In genomic region chr20:1909097-1909496, GRCh38 we compare ENCODE assay signal across 22 cellular contexts. TPM values are rescaled to one million over a fixed set of nuclear protein-coding genes. Genes with fewer than 3 reads are reported as not detected.
DNase-seq lines count a peak whose midpoint lies in the region; TF ChIP-seq lines count a peak whose summit lies in the region.
"Had no signal": no experiment of that assay in that cellular context is flagged by ENCODE, and none has a peak within 500 bp of the region (broad histone marks: within the 10 kb centered on the region; RNA-seq: fewer than 3 reads in every experiment).

No MANE protein-coding gene starts in this region.

- intact Hi-C loops in prostate gland (cut with DNase I), result no loop called here

- H3K27ac ChIP-seq in cingulate gyrus (ENCODE audit: low read depth, low read length) (peak overlapping the region; percentile 92), neutrophil (peak overlapping the region; percentile 47), prostate gland (no peak overlapping the region)
- H3K27ac ChIP-seq: BLaER1 had no signal

- TF ChIP-seq POLR2A in prostate gland (IDR thresholded peaks at IDR 0.05), result no peak

- peaks cover 30% of the 10 kb centered on the region in 2 experiments for H3K4me1 ChIP-seq in neutrophil (ENCODE audit: control insufficient read depth in 1 of 2, insufficient read depth in 1 of 2, low read depth in 1 of 2, low read length in 1 of 2)
- no peaks in the 10 kb centered on the region for H3K4me1 ChIP-seq in prostate gland (replicated peaks)
- H3K4me1 ChIP-seq: BLaER1 had no signal

- H3K27ac Mint-ChIP-seq in immature natural killer cell, result no peak overlapping the region
- H3K27ac Mint-ChIP-seq: CD4-positive, CD25-positive, alpha-beta regulatory T cell; IgD-negative memory B cell had no signal

- no peaks in the 10 kb centered on the region for H3K4me1 Mint-ChIP-seq in immature natural killer cell
- H3K4me1 Mint-ChIP-seq: CD4-positive, CD25-positive, alpha-beta regulatory T cell had no signal

- H3K27me3 Mint-ChIP-seq in immature natural killer cell (ENCODE audit: low read depth in 3 of 3), result peaks cover 1 to 4% (median 3%) of the 10 kb centered on the region in 3 donors
- H3K27me3 Mint-ChIP-seq: IgD-negative memory B cell had no signal

- H3K9me3 ChIP-seq in neutrophil (no peaks in the 10 kb centered on the region), prostate gland (no peaks in the 10 kb centered on the region)
- H3K9me3 ChIP-seq: BLaER1, SK-N-SH had no signal

- no peaks in the 10 kb centered on the region for H3K36me3 Mint-ChIP-seq in immature natural killer cell
- H3K36me3 Mint-ChIP-seq: CD4-positive, CD25-positive, alpha-beta regulatory T cell had no signal

- no peak overlapping the region for H3K4me3 Mint-ChIP-seq in immature natural killer cell
- H3K4me3 Mint-ChIP-seq: CD4-positive, CD25-positive, alpha-beta regulatory T cell; IgD-negative memory B cell had no signal

- H3K36me3 ChIP-seq in neutrophil (peaks cover 95% of the 10 kb centered on the region), prostate gland (no peaks in the 10 kb centered on the region)
- H3K36me3 ChIP-seq: BLaER1 had no signal

- H3K27me3 ChIP-seq in neutrophil (no peaks in the 10 kb centered on the region), prostate gland (replicated peaks; ENCODE audit: insufficient read depth) (no peaks in the 10 kb centered on the region)
- H3K27me3 ChIP-seq: BLaER1 had no signal

- 87% methylated on average over 4 of the region's 4 CpGs for WGBS in prostate gland

- DNase-seq in GF-D8 (lab: John Stamatoyannopoulos, UW) (peak; percentile 41), prostate gland (ENCODE audit: low spot score) (no peak), immature natural killer cell (no peak), NCI-H1436 (lab: John Stamatoyannopoulos, UW) (no peak)
- DNase-seq in Jurkat, Clone E6-1 (ENCODE audit: low read depth, low spot score), result peak; percentile 80
- DNase-seq: CD4-positive, CD25-positive, alpha-beta regulatory T cell; DMS153; GOT3; NCI-H1105; NCI-H146; NCI-H1930; NCI-H446 treated with DMSO at 0.1 percent for 48 hours; NCI-H526; NCI-H82; NK-92 treated with Interleukin-12 subunit alpha and Interleukin-12 subunit beta, amount 100 ng/mL, for 24 hours; SIG-M5; SK-N-SH; SW 1271 had no signal

- H3K9me3 Mint-ChIP-seq in immature natural killer cell, result no peaks in the 10 kb centered on the region
- H3K9me3 Mint-ChIP-seq: IgD-negative memory B cell had no signal

- TF ChIP-seq CTCF in neutrophil (IDR thresholded peaks at IDR 0.05), result no peak
- no peak for TF ChIP-seq CTCF in prostate gland (IDR thresholded peaks at IDR 0.05)

- peak overlapping the region; percentile 11; the same call in 1 of the 2 replicates for H3K4me3 ChIP-seq in Jurkat, Clone E6-1 (ENCODE audit: low read length)
- H3K4me3 ChIP-seq in neutrophil (ENCODE audit: low read depth in 1 of 2, low read length in 1 of 2) (no peak overlapping the region), prostate gland (no peak overlapping the region)
- H3K4me3 ChIP-seq: BLaER1 had no signal

RNA-seq across cellular contexts. Expression of gene SIRPA, which starts 13.9 kb away (rescaled TPM):
- 2.2 TPM for polyA plus RNA-seq in Jurkat, Clone E6-1 (2012; ENCODE audit: insufficient read depth, insufficient read length)
- total RNA-seq in prostate gland, result 10 to 100 TPM; 20.3 to 31.0 TPM
- under 1 TPM in 2 of 3 donors, not detected in 1; 0.29 to 0.39 TPM for polyA plus RNA-seq in immature natural killer cell
- total RNA-seq: CD4-positive, CD25-positive, alpha-beta regulatory T cell had no signal
- polyA plus RNA-seq: CD4-positive, CD25-positive, alpha-beta regulatory T cell had no signal

Comparison
In these comparisons a context has a peak if more than half of its experiments do, and no peak if none do; other contexts are left out.
1. DNase-seq: peak in GF-D8 (single experiment) and Jurkat, Clone E6-1 (single experiment); none in prostate gland (single experiment), immature natural killer cell (0 of 3) and NCI-H1436 (single experiment).
2. H3K27ac ChIP-seq: peak in cingulate gyrus (single experiment) and neutrophil (single experiment); none in prostate gland (0 of 2).